Comparison of ENCODE assay signal across 8 cellular contexts in the genomic region with DNA sequence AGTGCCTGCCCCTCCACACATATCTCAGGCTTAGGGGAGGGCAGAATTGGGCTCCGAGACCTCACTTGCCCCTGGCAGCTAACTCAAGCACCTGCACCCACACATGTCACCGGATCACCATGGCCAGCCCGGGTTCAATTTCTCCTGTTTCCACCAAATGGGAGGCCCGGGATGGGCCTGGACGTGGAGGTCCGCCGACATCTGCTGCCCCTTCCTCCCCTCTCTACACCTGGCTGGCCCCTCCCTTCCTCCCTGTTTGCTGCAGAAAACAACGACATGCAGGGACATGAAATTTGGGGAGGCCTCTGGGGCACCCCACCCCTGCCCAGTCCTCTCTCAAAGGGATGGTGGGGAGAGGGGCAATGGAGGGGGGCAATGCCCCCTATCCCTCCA. TPM values are rescaled to one million over a fixed set of nuclear protein-coding genes. Genes with fewer than 3 reads are reported as not detected.
DNase-seq lines count a peak whose midpoint lies in the region; ATAC-seq and TF ChIP-seq lines count a peak whose summit lies in the region.

No MANE protein-coding gene starts in this region.

- no peaks in the 10 kb centered on the region for H3K36me3 ChIP-seq in breast epithelium
- peaks cover 4% of the 10 kb centered on the region for H3K36me3 ChIP-seq in mesendoderm (ENCODE audit: control insufficient read depth, insufficient read depth, low read length)
- no peaks in the 10 kb centered on the region for H3K36me3 ChIP-seq in uterus

- H2AK5ac ChIP-seq in mesendoderm (ENCODE audit: low read length): no peak overlapping the region

- intact Hi-C loops in breast epithelium (cut with DNase I; ENCODE audit: low total_unique reads): no loop called here
- intact Hi-C loops in uterus (cut with DNase I; ENCODE audit: low total_unique reads): no loop called here

- no peak for TF ChIP-seq POLR2A in breast epithelium (IDR thresholded peaks at IDR 0.05)
- TF ChIP-seq POLR2A in uterus (IDR thresholded peaks at IDR 0.05): no peak

- peak overlapping the region; percentile 91 to 93 for H3K27ac ChIP-seq in breast epithelium
- H3K27ac ChIP-seq in mesendoderm (ENCODE audit: low read depth, low read length): peak overlapping the region; percentile 25
- H3K27ac ChIP-seq in uterus: peak overlapping the region; percentile 90 to 92

- H3K79me2 ChIP-seq in mesendoderm (ENCODE audit: control insufficient read depth, insufficient read depth, low read length): peaks cover 10% of the 10 kb centered on the region

- H3K23ac ChIP-seq in mesendoderm (ENCODE audit: low read length): no peak overlapping the region

- peak overlapping the region; percentile 81 for H3K4me2 ChIP-seq in mesendoderm (ENCODE audit: low read length)

- H4K8ac ChIP-seq in mesendoderm (ENCODE audit: low read depth, low read length): no peak overlapping the region

- peak overlapping the region; percentile 98 for H3K56ac ChIP-seq in mesendoderm (ENCODE audit: low read length)

- H3K18ac ChIP-seq in mesendoderm (ENCODE audit: low read length): peak overlapping the region; percentile 33

- no peak overlapping the region for H3K4ac ChIP-seq in mesendoderm (ENCODE audit: low read depth, low read length)

- peak overlapping the region; percentile 98 for H3K9ac ChIP-seq in mesendoderm (ENCODE audit: low read length)

- peak; percentile 23 for DNase-seq in stimulated activated CD4-positive, alpha-beta T cell treated with anti-CD3 and anti-CD28 coated beads, Interleukin-15, amount 100 ng/mL, for 24 hours
- no peak for DNase-seq in stimulated activated CD4-positive, alpha-beta T cell treated with anti-CD3 and anti-CD28 coated beads, Interleukin-12 subunit alpha, Interleukin-12 subunit beta, amount 100 ng/mL, for 4 hours
- DNase-seq in breast epithelium (ENCODE audit: low spot score in 2 of 2): no peak
- DNase-seq in mesendoderm: no peak
- no peak for DNase-seq in uterus
- no peak for DNase-seq in NCI-H1436 treated with DMSO at 0.1 percent for 48 hours (lab: John Stamatoyannopoulos, UW)
- DNase-seq in GM20000 (ENCODE audit: low spot score): no peak

- ATAC-seq in GM21576 (IDR thresholded peaks at IDR 0.05; ENCODE audit: unreplicated experiment): no peak

- no peaks in the 10 kb centered on the region for H3K27me3 ChIP-seq in breast epithelium
- H3K27me3 ChIP-seq in mesendoderm (ENCODE audit: insufficient read depth, low read length, poor library complexity): no peaks in the 10 kb centered on the region
- H3K27me3 ChIP-seq in uterus: no peaks in the 10 kb centered on the region

- H3K4me3 ChIP-seq in breast epithelium (peak overlapping the region; percentile 74 to 99 (median 74)), mesendoderm (ENCODE audit: low read length) (peak overlapping the region; percentile 91), uterus (peak overlapping the region; percentile 68 to 91)

- no peak overlapping the region for H2BK15ac ChIP-seq in mesendoderm (replicated peaks; ENCODE audit: low read depth)

- peaks cover 0 to 10% of the 10 kb centered on the region in 2 donors for H3K4me1 ChIP-seq in breast epithelium
- H3K4me1 ChIP-seq in mesendoderm (ENCODE audit: control insufficient read depth, low read depth, low read length): no peaks in the 10 kb centered on the region
- peaks cover 8 to 9% of the 10 kb centered on the region in 2 donors for H3K4me1 ChIP-seq in uterus

- H2BK120ac ChIP-seq in mesendoderm (ENCODE audit: low read depth, low read length): no peak overlapping the region

- WGBS in mesendoderm (ENCODE audit: extremely low coverage, insufficient coverage, low lambda C conversion rate): no CpG with 5 or more reads among the region's 8 CpGs

- TF ChIP-seq CTCF in breast epithelium (IDR thresholded peaks at IDR 0.05) (no peak), uterus (IDR thresholded peaks at IDR 0.05) (no peak), GM20000 (IDR thresholded peaks at IDR 0.05; ENCODE audit: extremely low read depth, missing control alignments) (no peak)

- H2BK5ac ChIP-seq in mesendoderm (ENCODE audit: low read length): no peak overlapping the region

- no peak overlapping the region for H4K5ac ChIP-seq in mesendoderm (ENCODE audit: low read length)

- H3K9me3 ChIP-seq in breast epithelium: no peaks in the 10 kb centered on the region
- H3K9me3 ChIP-seq in uterus: no peaks in the 10 kb centered on the region

- peaks cover 9% of the 10 kb centered on the region for H3K79me1 ChIP-seq in mesendoderm (ENCODE audit: low read length)

RNA-seq across cellular contexts. Expression of a gene that starts 1.3 kb away (rescaled TPM):
- total RNA-seq in breast epithelium (10 to 100 TPM; 13.1 to 36.7 (median 25.5) TPM), uterus (10 to 100 TPM; 30.8 to 85.7 (median 41.7) TPM)
- polyA plus RNA-seq in mesendoderm (2013, experiment 1 of 2): 31.9 TPM
- 37.0 TPM for polyA plus RNA-seq in mesendoderm (2013, experiment 2 of 2)

RNA-seq across cellular contexts. Expression of a gene that starts 30.2 kb away (rescaled TPM):
- total RNA-seq in breast epithelium: 10 to 100 TPM; 11.4 to 23.1 (median 12.1) TPM
- polyA plus RNA-seq in mesendoderm (2013, experiment 1 of 2): 27.1 TPM
- 26.5 TPM for polyA plus RNA-seq in mesendoderm (2013, experiment 2 of 2)
- 100 to 1,000 TPM in 1 of 4 donors, 10 to 100 TPM in 2, 1 to 10 TPM in 1; 7.4 to 154 (median 22.1) TPM for total RNA-seq in uterus

RNA-seq across cellular contexts. Expression of a gene that starts 30.6 kb away (rescaled TPM):
- total RNA-seq in breast epithelium (10 to 100 TPM; 45.0 to 57.0 (median 53.7) TPM), uterus (100 to 1,000 TPM in 1 of 4 donors, 10 to 100 TPM in 3; 55.1 to 109 (median 81.8) TPM)
- 77.7 TPM for polyA plus RNA-seq in mesendoderm (2013, experiment 1 of 2)
- 76.0 TPM for polyA plus RNA-seq in mesendoderm (2013, experiment 2 of 2)

RNA-seq across cellular contexts. Expression of a gene that starts 54.6 kb away (rescaled TPM):
- total RNA-seq in breast epithelium (1 to 10 TPM in 2 of 3 donors, under 1 TPM in 1; 0.48 to 3.9 (median 1.9) TPM), uterus (10 to 100 TPM in 3 of 4 donors, under 1 TPM in 1; 0.29 to 90.1 (median 30.3) TPM)
- polyA plus RNA-seq in mesendoderm (2013, experiment 1 of 2): 0.41 TPM
- polyA plus RNA-seq in mesendoderm (2013, experiment 2 of 2): 0.42 TPM

Comparison
In these comparisons a context has a peak if more than half of its experiments do, and no peak if none do; other contexts are left out.
1. H3K27ac ChIP-seq: peak in every context shown above with its lines; median percentile 92 in breast epithelium; 91 in uterus; 25 in mesendoderm.